Comparison of ENCODE assay signal across 23 cellular contexts in the genomic region with DNA sequence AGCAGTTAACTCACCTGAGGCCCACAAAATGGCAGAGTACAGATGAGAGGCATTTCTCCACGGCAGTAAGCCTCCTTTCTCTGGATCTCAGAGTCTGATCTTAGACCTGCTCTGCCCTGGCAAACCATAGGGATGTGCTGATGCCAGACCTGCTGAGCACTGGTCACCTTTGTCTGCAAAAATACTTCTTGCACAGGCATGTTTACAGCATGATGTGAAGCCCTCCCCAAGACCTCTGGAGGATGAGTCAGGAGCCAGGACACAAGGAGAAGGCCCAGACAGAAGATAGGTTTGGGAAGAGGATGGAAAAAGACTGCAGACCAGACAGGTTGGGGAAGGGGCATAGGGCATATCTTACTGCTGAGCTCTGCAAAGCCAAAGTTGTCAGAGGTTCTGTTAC.
DNase-seq lines count a peak whose midpoint lies in the region; ATAC-seq and TF ChIP-seq lines count a peak whose summit lies in the region.
"Had no signal": no experiment of that assay in that cellular context is flagged by ENCODE, and none has a peak within 500 bp of the region (broad histone marks: within the 10 kb centered on the region; RNA-seq: fewer than 3 reads in every experiment).

No MANE protein-coding gene starts in this region.

- no peak overlapping the region for H3K4me3 ChIP-seq in neural progenitor cell
- H3K4me3 ChIP-seq: BLaER1, PC-9 had no signal

- H3K9ac ChIP-seq in neural progenitor cell = no peak overlapping the region
- H3K9ac ChIP-seq: BLaER1 had no signal

- DNase-seq in EL (peak; percentile 27), RWPE1 (ENCODE audit: low spot score) (no peak), epithelial cell of prostate (ENCODE audit: low read depth, low spot score) (no peak), neural progenitor cell (ENCODE audit: low spot score) (no peak), nucleus accumbens (lab: John Stamatoyannopoulos, UW) (no peak), NCI-H146 (lab: John Stamatoyannopoulos, UW) (no peak)
- no peak for DNase-seq in stimulated activated CD4-positive, alpha-beta T cell treated with anti-CD3 and anti-CD28 coated beads, Interleukin-4, amount 100 ng/mL, for 1 hour
- DNase-seq: CD4-positive, CD25-positive, alpha-beta regulatory T cell; DMS153; DND-41; HCEC 1CT; MV-4-11; NCI-H1105; NCI-H1436 treated with DMSO at 0.1 percent for 48 hours; NCI-H1930; NCI-H2107; NCI-H524 treated with DMSO at 0.1 percent for 48 hours; NCI-H774; NK-92 treated with Interleukin-12 subunit alpha and Interleukin-12 subunit beta, amount 100 ng/mL, for 24 hours; PC-9; SHP77 had no signal

- peaks cover 30% of the 10 kb centered on the region for H3K9me3 Mint-ChIP-seq in neural progenitor cell

- H3K27ac ChIP-seq in RWPE1 = peak overlapping the region; percentile 32; the same call in 1 of the 2 replicates
- H3K27ac ChIP-seq in epithelial cell of prostate = peak overlapping the region; percentile 13
- H3K27ac ChIP-seq in neural progenitor cell = no peak overlapping the region
- H3K27ac ChIP-seq: BLaER1, PC-9 had no signal

- H3K36me3 ChIP-seq in neural progenitor cell = no peaks in the 10 kb centered on the region
- H3K36me3 ChIP-seq: BLaER1 had no signal

- H3K36me3 Mint-ChIP-seq in neural progenitor cell = no peaks in the 10 kb centered on the region
- H3K36me3 Mint-ChIP-seq: CD4-positive, CD25-positive, alpha-beta regulatory T cell had no signal

- no peaks in the 10 kb centered on the region for H3K9me3 ChIP-seq in neural progenitor cell (ENCODE audit: low read depth)

- no peak for ATAC-seq in GM18873 (IDR thresholded peaks at IDR 0.05; ENCODE audit: low FRiP score, unreplicated experiment)

- H3K79me2 ChIP-seq in neural progenitor cell (ENCODE audit: low read depth) = no peaks in the 10 kb centered on the region

- POLR2A ChIA-PET in RWPE1 (lab: Yijun Ruan, JAX; ENCODE audit: low non-redundant PET) = no interaction called here

- peaks cover 10% of the 10 kb centered on the region for H3K27me3 Mint-ChIP-seq in neural progenitor cell (ENCODE audit: insufficient read depth, low read depth)

- H3F3A ChIP-seq in neural progenitor cell (ENCODE audit: low read depth) = no peaks in the 10 kb centered on the region

- no peaks in the 10 kb centered on the region for H3K4me1 Mint-ChIP-seq in neural progenitor cell
- H3K4me1 Mint-ChIP-seq: CD4-positive, CD25-positive, alpha-beta regulatory T cell had no signal

- no peaks in the 10 kb centered on the region for H3K4me1 ChIP-seq in neural progenitor cell

- no peak overlapping the region for H3K4me3 Mint-ChIP-seq in neural progenitor cell
- H3K4me3 Mint-ChIP-seq: CD4-positive, CD25-positive, alpha-beta regulatory T cell had no signal

- no peak overlapping the region for H3K4me2 ChIP-seq in neural progenitor cell
- H3K4me2 ChIP-seq: BLaER1, PC-9 had no signal

- CTCF ChIA-PET in RWPE1 (lab: Yijun Ruan, JAX) = interaction anchor here (0.5 to 0.6 kb wide), 2 partner anchors 13 to 27 kb away, joined by 3 read pairs; no protein-coding TSS in a partner anchor

- H2AFZ ChIP-seq in neural progenitor cell (replicated peaks) = peak overlapping the region; percentile 9
- H2AFZ ChIP-seq: PC-9 had no signal

- peak overlapping the region; percentile 17 for H3K27ac Mint-ChIP-seq in neural progenitor cell
- H3K27ac Mint-ChIP-seq: CD4-positive, CD25-positive, alpha-beta regulatory T cell had no signal

- no peaks in the 10 kb centered on the region for H4K20me1 ChIP-seq in neural progenitor cell (ENCODE audit: low read depth)
- H4K20me1 ChIP-seq: BLaER1 had no signal

- no peaks in the 10 kb centered on the region for H3K27me3 ChIP-seq in neural progenitor cell
- H3K27me3 ChIP-seq: BLaER1 had no signal

- TF ChIP-seq CTCF in RWPE1 (conservative IDR thresholded peaks at IDR 0.05; ENCODE audit: low read depth) (no peak), neural progenitor cell (IDR thresholded peaks at IDR 0.05) (no peak)
